11 cellular contexts compared by ENCODE assay signal in the genomic region with DNA sequence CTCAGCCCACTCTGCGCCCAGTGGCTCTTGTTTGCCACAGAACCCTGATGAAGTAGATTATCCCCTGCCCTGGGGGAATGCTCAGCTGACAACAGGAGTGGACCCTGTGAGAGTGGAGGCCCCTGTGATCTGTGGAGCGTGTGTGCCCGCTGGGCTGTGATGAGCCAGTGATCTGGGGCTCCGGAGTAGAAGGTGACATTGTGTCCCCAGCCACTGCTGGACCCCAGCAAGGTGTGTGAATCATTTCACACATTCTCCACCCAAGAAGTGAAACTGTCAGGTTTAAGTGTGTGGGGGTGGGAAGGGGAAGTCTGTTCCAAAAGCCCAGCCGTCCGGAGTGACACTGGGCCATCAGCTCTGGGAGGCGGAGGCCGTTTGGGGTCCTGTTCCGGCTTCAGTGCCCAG. TPM values are rescaled to one million over a fixed set of nuclear protein-coding genes. Genes with fewer than 3 reads are reported as not detected.
DNase-seq lines count a peak whose midpoint lies in the region; ATAC-seq and TF ChIP-seq lines count a peak whose summit lies in the region.
"Had no signal": no experiment of that assay in that cellular context is flagged by ENCODE, and none has a peak within 500 bp of the region (broad histone marks: within the 10 kb centered on the region; RNA-seq: fewer than 3 reads in every experiment).

No MANE protein-coding gene starts in this region.

- H3K4me3 ChIP-seq in GM08714 (ENCODE audit: low read length) (peak overlapping the region; percentile 21; the same call in 1 of the 2 replicates), left ventricle myocardium inferior (peak overlapping the region; percentile 41), gastroesophageal sphincter (no peak overlapping the region)

- H3K27ac ChIP-seq in left ventricle myocardium inferior (replicated peaks) (peak overlapping the region; percentile 94), gastroesophageal sphincter (no peak overlapping the region)
- H3K27ac ChIP-seq: HL-60, parathyroid adenoma had no signal

- no peak for TF ChIP-seq EP300 in gastroesophageal sphincter (IDR thresholded peaks at IDR 0.05)

- H3K9me3 Mint-ChIP-seq in IgD-negative memory B cell: no peaks in the 10 kb centered on the region

- H3K27me3 Mint-ChIP-seq in IgD-negative memory B cell: no peaks in the 10 kb centered on the region

- H3K4me1 ChIP-seq in left ventricle myocardium inferior: peaks cover 96% of the 10 kb centered on the region
- H3K4me1 ChIP-seq in gastroesophageal sphincter: peaks cover 0 to 46% (median 8%) of the 10 kb centered on the region in 3 donors
- H3K4me1 ChIP-seq: parathyroid adenoma had no signal

- intact Hi-C loops in left ventricle myocardium inferior (cut with micrococcal nuclease): no loop called here

- peaks cover 19 to 52% (median 48%) of the 10 kb centered on the region in 3 donors for H3K4me1 Mint-ChIP-seq in IgD-negative memory B cell

- DNase-seq in left ventricle myocardium inferior (no peak), GOT3 (lab: John Stamatoyannopoulos, UW) (no peak), DMS53 treated with DMSO at 0.1 percent for 48 hours (lab: John Stamatoyannopoulos, UW; ENCODE audit: unreplicated experiment) (no peak), amniotic stem cell (lab: John Stamatoyannopoulos, UW) (no peak)
- DNase-seq: activated effector memory CD4-positive, alpha-beta T cell treated with Interleukin-2 at 50 U/mL for 16 hours had no signal

- H3K36me3 Mint-ChIP-seq in IgD-negative memory B cell: peaks cover 1% of the 10 kb centered on the region

- TF ChIP-seq CTCF in left ventricle myocardium inferior (IDR thresholded peaks at IDR 0.05; ENCODE audit: borderline replicate concordance) (no peak), gastroesophageal sphincter (IDR thresholded peaks at IDR 0.05) (no peak)

- ATAC-seq in GM19452 (IDR thresholded peaks at IDR 0.05; ENCODE audit: unreplicated experiment) (peak; percentile 66), gastroesophageal sphincter (no peak)

- H3K9me3 ChIP-seq in left ventricle myocardium inferior (replicated peaks) (no peaks in the 10 kb centered on the region), gastroesophageal sphincter (no peaks in the 10 kb centered on the region)

- H3K36me3 ChIP-seq in left ventricle myocardium inferior (no peaks in the 10 kb centered on the region), gastroesophageal sphincter (no peaks in the 10 kb centered on the region)

- no peak for TF ChIP-seq POLR2A in gastroesophageal sphincter (IDR thresholded peaks at IDR 0.05)

- WGBS in gastroesophageal sphincter (ENCODE audit: low coverage in 1 of 2), 2 donors: 80% methylated on average over 1 of the region's 9 CpGs; no CpG with 5 or more reads in 1 of the 2 donors

- H3K4me3 Mint-ChIP-seq in IgD-negative memory B cell: peak overlapping the region; percentile 78 to 98 (median 92)

- H3K27me3 ChIP-seq in left ventricle myocardium inferior (ENCODE audit: low read depth): no peaks in the 10 kb centered on the region
- H3K27me3 ChIP-seq in gastroesophageal sphincter: no peaks in the 10 kb centered on the region

- H3K27ac Mint-ChIP-seq in IgD-negative memory B cell: peak overlapping the region; percentile 96 to 100 (median 98)

RNA-seq across cellular contexts. Expression of a gene that starts 33.1 kb away (rescaled TPM):
- 18.4 TPM for polyA plus RNA-seq in IgD-negative memory B cell
- total RNA-seq in left ventricle myocardium inferior: 77.6 TPM
- 10 to 100 TPM; 10.8 to 53.3 (median 33.2) TPM for total RNA-seq in gastroesophageal sphincter

RNA-seq across cellular contexts. Expression of a gene that starts 49.6 kb away (rescaled TPM):
- polyA plus RNA-seq in IgD-negative memory B cell: 5.2 TPM
- 8.9 TPM for total RNA-seq in left ventricle myocardium inferior
- 1 to 10 TPM; 1.7 to 4.8 (median 4.3) TPM for total RNA-seq in gastroesophageal sphincter

Comparison
In these comparisons a context has a peak if more than half of its experiments do, and no peak if none do; other contexts are left out.
1. H3K4me3 ChIP-seq: peak in GM08714 (single experiment) and left ventricle myocardium inferior (single experiment); none in gastroesophageal sphincter (0 of 2).